ENCODE assay signal across 33 cellular contexts in the genomic region with DNA sequence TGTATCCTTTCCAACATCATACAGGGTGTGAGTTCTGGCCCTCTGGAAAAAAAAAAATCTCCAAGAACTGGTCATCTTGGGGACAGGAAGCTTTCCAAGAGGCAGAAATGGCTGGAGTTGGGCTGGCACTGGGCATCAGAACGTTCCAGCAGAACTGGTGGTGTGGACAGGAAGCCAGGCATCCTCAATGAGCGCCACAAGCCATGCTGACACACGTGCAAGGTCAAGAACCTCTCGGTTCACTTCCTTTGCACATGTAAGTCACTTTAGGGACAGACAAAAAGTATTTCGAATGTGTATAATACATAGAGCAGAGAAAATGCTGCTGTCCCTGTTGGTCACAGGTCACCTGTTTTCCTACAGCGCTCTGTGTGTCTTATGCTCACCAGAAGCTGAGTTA. TPM values are rescaled to one million over a fixed set of nuclear protein-coding genes. Genes with fewer than 3 reads are reported as not detected.
"Had no signal": no experiment of that assay in that cellular context is flagged by ENCODE, and none has a peak within 500 bp of the region (broad histone marks: within the 10 kb centered on the region; RNA-seq: fewer than 3 reads in every experiment).

No MANE protein-coding gene starts in this region.

- H3K4me1 Mint-ChIP-seq: activated CD4-positive, alpha-beta T cell treated with anti-CD3 and anti-CD28 coated beads, Interleukin-2, amount 10 ng/mL, durations not matched to agents 24 days and 14 days; activated CD8-positive, alpha-beta memory T cell treated with anti-CD3 and anti-CD28 coated beads, Interleukin-2, amount 10 ng/mL, durations not matched to agents 7 days and 5 days; activated naive CD4-positive, alpha-beta T cell treated with anti-CD3 and anti-CD28 coated beads, Interleukin-2, amount 50 U/mL, for 24 hours; T-helper 17 cell had no signal

- H3K36me3 Mint-ChIP-seq: activated CD4-positive, alpha-beta memory T cell treated with anti-CD3 and anti-CD28 coated beads for 36 hours; activated CD8-positive, alpha-beta memory T cell treated with anti-CD3 and anti-CD28 coated beads, Interleukin-2, amount 10 ng/mL, durations not matched to agents 7 days and 5 days; activated naive CD4-positive, alpha-beta T cell treated with anti-CD3 and anti-CD28 coated beads, Interleukin-2, amount 50 U/mL, for 24 hours; activated naive CD8-positive, alpha-beta T cell treated with anti-CD3 and anti-CD28 coated beads for 36 hours had no signal

- DNase-seq: activated CD4-positive, alpha-beta memory T cell treated with anti-CD3 and anti-CD28 coated beads for 36 hours; activated CD4-positive, alpha-beta T cell treated with anti-CD3 and anti-CD28 coated beads for 36 hours; activated CD4-positive, alpha-beta T cell treated with anti-CD3 and anti-CD28 coated beads, Interleukin-2, amount 10 ng/mL, durations not matched to agents 24 days and 14 days; activated CD4-positive, CD25-positive, alpha-beta regulatory T cell; activated CD4-positive, CD25-positive, alpha-beta regulatory T cell treated with anti-CD3 and anti-CD28 coated beads, Interleukin-2, amount 50 U/mL, for 72 hours; activated CD8-positive, alpha-beta memory T cell treated with anti-CD3 and anti-CD28 coated beads, Interleukin-2, amount 10 ng/mL, durations not matched to agents 7 days and 5 days; activated CD8-positive, alpha-beta memory T cell treated with anti-CD3 and anti-CD28 coated beads, Interleukin-2, amount 50 U/mL, for 4 hours; activated CD8-positive, alpha-beta T cell treated with anti-CD3 and anti-CD28 coated beads, Interleukin-2, amount 10 ng/mL, durations not matched to agents 7 days and 5 days; activated effector memory CD4-positive, alpha-beta T cell treated with anti-CD3 and anti-CD28 coated beads, Interleukin-2, amount 50 U/mL, for 16 hours; activated naive CD4-positive, alpha-beta T cell treated with anti-CD3 and anti-CD28 coated beads for 36 hours; activated naive CD8-positive, alpha-beta T cell treated with anti-CD3 and anti-CD28 coated beads for 36 hours; activated naive CD8-positive, alpha-beta T cell treated with anti-CD3 and anti-CD28 coated beads, Interleukin-2, amount 50 U/mL, for 24 hours; activated T-cell treated with anti-CD3 and anti-CD28 coated beads, Interleukin-2, amount 50 U/mL, for 1 hour; activated T-cell treated with anti-CD3 and anti-CD28 coated beads, Interleukin-2, amount 50 U/mL, for 48 hours; adrenal gland; amygdala; aorta; body of pancreas; central memory CD4-positive, alpha-beta T cell; cerebellar nuclear complex; colonic mucosa; effector CD8-positive, alpha-beta T cell; foreskin fibroblast; heart left ventricle; T-helper 1 cell; T-helper 17 cell; T1000 had no signal

- H3K4me3 Mint-ChIP-seq: activated CD4-positive, alpha-beta memory T cell treated with anti-CD3 and anti-CD28 coated beads for 36 hours; activated CD4-positive, alpha-beta T cell treated with anti-CD3 and anti-CD28 coated beads for 36 hours; activated CD4-positive, alpha-beta T cell treated with anti-CD3 and anti-CD28 coated beads, Interleukin-2, amount 10 ng/mL, durations not matched to agents 24 days and 14 days; activated CD8-positive, alpha-beta memory T cell treated with anti-CD3 and anti-CD28 coated beads, Interleukin-2, amount 10 ng/mL, durations not matched to agents 7 days and 5 days; activated CD8-positive, alpha-beta T cell treated with anti-CD3 and anti-CD28 coated beads, Interleukin-2, amount 10 ng/mL, durations not matched to agents 7 days and 5 days; activated naive CD4-positive, alpha-beta T cell treated with anti-CD3 and anti-CD28 coated beads for 36 hours; activated naive CD4-positive, alpha-beta T cell treated with anti-CD3 and anti-CD28 coated beads, Interleukin-2, amount 50 U/mL, for 24 hours; activated naive CD8-positive, alpha-beta T cell treated with anti-CD3 and anti-CD28 coated beads for 36 hours; activated naive CD8-positive, alpha-beta T cell treated with anti-CD3 and anti-CD28 coated beads, Interleukin-2, amount 50 U/mL, for 24 hours; activated T-helper 1 cell treated with anti-CD3 and anti-CD28 coated beads, Interleukin-12 subunit alpha, Interleukin-12 subunit beta, Interleukin-2, Interleukin-4 antibody, amounts not matched to agents 30 ng/mL and 10 ng/mL and 1 ng/mL, durations not matched to agents 14 hours and 24 hours and 36 hours; dendritic cell treated with granulocyte-macrophage colony-stimulating factor and Interleukin-4, amounts not matched to agents 40 ng/mL and 50 ng/mL, for 4 days; T-helper 17 cell; T-helper 2 cell treated with Interferon-gamma antibody and Interleukin-4, amounts not matched to agents 5 μg/mL and 100 μg/mL, for 36 hours had no signal

- H3K9me3 Mint-ChIP-seq: activated CD4-positive, alpha-beta memory T cell treated with anti-CD3 and anti-CD28 coated beads for 36 hours; activated CD4-positive, alpha-beta T cell treated with anti-CD3 and anti-CD28 coated beads, Interleukin-2, amount 10 ng/mL, durations not matched to agents 24 days and 14 days; activated naive CD4-positive, alpha-beta T cell treated with anti-CD3 and anti-CD28 coated beads for 36 hours; activated naive CD4-positive, alpha-beta T cell treated with anti-CD3 and anti-CD28 coated beads, Interleukin-2, amount 50 U/mL, for 24 hours; activated naive CD8-positive, alpha-beta T cell treated with anti-CD3 and anti-CD28 coated beads for 36 hours; activated naive CD8-positive, alpha-beta T cell treated with anti-CD3 and anti-CD28 coated beads, Interleukin-2, amount 50 U/mL, for 24 hours; activated T-helper 1 cell treated with anti-CD3 and anti-CD28 coated beads, Interleukin-12 subunit alpha, Interleukin-12 subunit beta, Interleukin-2, Interleukin-4 antibody, amounts not matched to agents 30 ng/mL and 10 ng/mL and 1 ng/mL, durations not matched to agents 14 hours and 24 hours and 36 hours; activated T-helper 2 cell treated with anti-CD3 and anti-CD28 coated beads, Interferon-gamma antibody, Interleukin-2, Interleukin-4, amounts not matched to agents 10 μg/mL and 5 μg/mL and 100 μg/mL, durations not matched to agents 14 hours and 24 hours and 36 hours; dendritic cell treated with granulocyte-macrophage colony-stimulating factor and Interleukin-4, amounts not matched to agents 40 ng/mL and 50 ng/mL, for 4 days; T-helper 2 cell treated with Interferon-gamma antibody and Interleukin-4, amounts not matched to agents 5 μg/mL and 100 μg/mL, for 36 hours had no signal

- H3K27me3 Mint-ChIP-seq: activated CD4-positive, alpha-beta T cell treated with anti-CD3 and anti-CD28 coated beads, Interleukin-2, amount 10 ng/mL, durations not matched to agents 24 days and 14 days; activated CD8-positive, alpha-beta memory T cell treated with anti-CD3 and anti-CD28 coated beads, Interleukin-2, amount 10 ng/mL, durations not matched to agents 7 days and 5 days; activated naive CD8-positive, alpha-beta T cell treated with anti-CD3 and anti-CD28 coated beads for 36 hours; dendritic cell treated with granulocyte-macrophage colony-stimulating factor and Interleukin-4, amounts not matched to agents 40 ng/mL and 50 ng/mL, for 4 days had no signal

- H3K27ac Mint-ChIP-seq: activated CD4-positive, alpha-beta memory T cell treated with anti-CD3 and anti-CD28 coated beads for 36 hours; activated CD4-positive, alpha-beta T cell treated with anti-CD3 and anti-CD28 coated beads for 36 hours; activated CD4-positive, alpha-beta T cell treated with anti-CD3 and anti-CD28 coated beads, Interleukin-2, amount 10 ng/mL, durations not matched to agents 24 days and 14 days; activated CD8-positive, alpha-beta memory T cell treated with anti-CD3 and anti-CD28 coated beads, Interleukin-2, amount 10 ng/mL, durations not matched to agents 7 days and 5 days; activated CD8-positive, alpha-beta T cell treated with anti-CD3 and anti-CD28 coated beads, Interleukin-2, amount 10 ng/mL, durations not matched to agents 7 days and 5 days; activated naive CD4-positive, alpha-beta T cell treated with anti-CD3 and anti-CD28 coated beads for 36 hours; activated naive CD4-positive, alpha-beta T cell treated with anti-CD3 and anti-CD28 coated beads, Interleukin-2, amount 50 U/mL, for 24 hours; activated naive CD8-positive, alpha-beta T cell treated with anti-CD3 and anti-CD28 coated beads for 36 hours; activated naive CD8-positive, alpha-beta T cell treated with anti-CD3 and anti-CD28 coated beads, Interleukin-2, amount 50 U/mL, for 24 hours; activated T-helper 1 cell treated with anti-CD3 and anti-CD28 coated beads, Interleukin-12 subunit alpha, Interleukin-12 subunit beta, Interleukin-2, Interleukin-4 antibody, amounts not matched to agents 30 ng/mL and 10 ng/mL and 1 ng/mL, durations not matched to agents 14 hours and 24 hours and 36 hours; activated T-helper 2 cell treated with anti-CD3 and anti-CD28 coated beads, Interferon-gamma antibody, Interleukin-2, Interleukin-4, amounts not matched to agents 10 μg/mL and 5 μg/mL and 100 μg/mL, durations not matched to agents 14 hours and 24 hours and 36 hours; T-helper 17 cell; T-helper 2 cell treated with Interferon-gamma antibody and Interleukin-4, amounts not matched to agents 5 μg/mL and 100 μg/mL, for 36 hours had no signal

RNA-seq across cellular contexts. Expression of a gene that starts 27.3 kb away (rescaled TPM):
- total RNA-seq: activated CD4-positive, alpha-beta memory T cell treated with anti-CD3 and anti-CD28 coated beads for 36 hours; activated CD4-positive, alpha-beta T cell treated with anti-CD3 and anti-CD28 coated beads for 36 hours; activated CD4-positive, alpha-beta T cell treated with anti-CD3 and anti-CD28 coated beads, Interleukin-2, amount 10 ng/mL, durations not matched to agents 24 days and 14 days; activated CD8-positive, alpha-beta memory T cell treated with anti-CD3 and anti-CD28 coated beads for 36 hours; activated CD8-positive, alpha-beta memory T cell treated with anti-CD3 and anti-CD28 coated beads, Interleukin-2, amount 10 ng/mL, durations not matched to agents 7 days and 5 days; activated CD8-positive, alpha-beta T cell treated with anti-CD3 and anti-CD28 coated beads, Interleukin-2, amount 10 ng/mL, durations not matched to agents 7 days and 5 days; activated naive CD4-positive, alpha-beta T cell treated with anti-CD3 and anti-CD28 coated beads for 36 hours; activated naive CD8-positive, alpha-beta T cell treated with anti-CD3 and anti-CD28 coated beads for 36 hours; activated T-helper 1 cell treated with anti-CD3 and anti-CD28 coated beads, Interleukin-12 subunit alpha, Interleukin-12 subunit beta, Interleukin-2, Interleukin-4 antibody, amounts not matched to agents 30 ng/mL and 10 ng/mL and 1 ng/mL, durations not matched to agents 14 hours and 24 hours and 36 hours; activated T-helper 2 cell treated with anti-CD3 and anti-CD28 coated beads, Interferon-gamma antibody, Interleukin-2, Interleukin-4, amounts not matched to agents 10 μg/mL and 5 μg/mL and 100 μg/mL, durations not matched to agents 14 hours and 24 hours and 36 hours had no signal
